In the genomic region with DNA sequence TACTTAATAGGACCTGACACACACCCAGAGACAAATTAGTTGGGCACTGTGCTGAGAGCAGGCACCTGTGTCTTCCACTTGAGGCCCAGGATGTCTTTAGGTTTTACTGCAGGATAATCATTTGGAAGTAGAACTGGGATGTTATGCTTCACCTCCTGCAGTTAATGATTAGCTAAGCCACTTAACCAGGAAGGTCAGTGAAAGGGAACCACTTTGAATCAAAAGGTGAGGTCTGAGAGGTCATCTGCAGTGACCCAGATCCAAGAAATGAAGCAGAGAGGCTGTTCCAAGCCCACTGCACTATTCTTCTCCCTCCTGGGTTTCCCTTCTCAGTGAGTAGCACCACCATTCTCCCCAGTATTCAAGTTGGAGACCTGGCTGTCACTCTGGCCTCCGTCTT, we compare ENCODE assay signal across 21 cellular contexts.
DNase-seq lines count a peak whose midpoint lies in the region; ATAC-seq, FAIRE-seq and TF ChIP-seq lines count a peak whose summit lies in the region.
"Had no signal": no experiment of that assay in that cellular context is flagged by ENCODE, and none has a peak within 500 bp of the region (broad histone marks: within the 10 kb centered on the region; RNA-seq: fewer than 3 reads in every experiment).

No MANE protein-coding gene starts in this region.

- TF ChIP-seq CTCF in H1 (IDR thresholded peaks at IDR 0.05; ENCODE audit: control extremely low read depth in 1 of 3, insufficient read depth in 1 of 3, low read depth in 1 of 3, low read length in 3 of 3) = no peak
- no peak for TF ChIP-seq CTCF in parathyroid adenoma (IDR thresholded peaks at IDR 0.05)

- DNase-seq in DMS53 treated with DMSO at 0.1 percent for 48 hours (lab: John Stamatoyannopoulos, UW; ENCODE audit: unreplicated experiment) (peak; percentile 93), H1 (ENCODE audit: low read depth in 1 of 2, low spot score in 2 of 2) (no peak), left lobe of liver (ENCODE audit: low spot score) (no peak), NCI-H69 (lab: John Stamatoyannopoulos, UW) (no peak), DMS79 (lab: John Stamatoyannopoulos, UW) (no peak), SW480 (ENCODE audit: low spot score) (no peak), NCI-H2107 treated with DMSO at 0.1 percent for 48 hours (lab: John Stamatoyannopoulos, UW; ENCODE audit: unreplicated experiment) (no peak)
- DNase-seq: AML-193; CD4-positive, CD25-positive, alpha-beta regulatory T cell; GDM1; NCI-H1105 treated with DMSO at 0.1 percent for 48 hours; NCI-H1930; NCI-H2171; NCI-H446; NK-92 treated with Interleukin-12 subunit alpha and Interleukin-12 subunit beta, amount 100 ng/mL, for 24 hours; RPMI8226; SJCRH30 had no signal

- no peaks in the 10 kb centered on the region for H4K20me1 ChIP-seq in H1 (replicated peaks in 1 of 2; ENCODE audit: control insufficient read depth in 1 of 2, insufficient read depth in 2 of 2, low read length in 2 of 2)

- no peaks in the 10 kb centered on the region for H3K79me1 ChIP-seq in H1 (ENCODE audit: low read depth, low read length)

- H2AFZ ChIP-seq in H1 (ENCODE audit: low read length) (no peak overlapping the region), parathyroid adenoma (peak overlapping the region; percentile 20)

- H3K9ac ChIP-seq in H1 (replicated peaks in 1 of 4; ENCODE audit: extremely low read depth in 1 of 4, low read depth in 3 of 4, low read length in 3 of 4) (no peak overlapping the region), parathyroid adenoma (no peak overlapping the region)

- peak overlapping the region; percentile 7 for H3K4ac ChIP-seq in H1 (replicated peaks; ENCODE audit: insufficient read length, low read depth, low read length)

- FAIRE-seq in H1 (lab: Jason Lieb, UNC) = no peak
- FAIRE-seq: GM12878, GM18507, H54 had no signal

- no peak overlapping the region for H4K5ac ChIP-seq in H1 (ENCODE audit: insufficient read length, low read depth, low read length)

- POLR2A ChIA-PET in H1 (lab: Charles Lee; ENCODE audit: partially characterized antibody) = no interaction called here

- no peaks in the 10 kb centered on the region for H3K4me1 ChIP-seq in H1 (replicated peaks in 1 of 4; ENCODE audit: control insufficient read depth in 3 of 4, insufficient read depth in 4 of 4, low read length in 3 of 4)
- H3K4me1 ChIP-seq in parathyroid adenoma = peaks cover 4% of the 10 kb centered on the region
- H3K4me1 ChIP-seq: SJCRH30 had no signal

- no peak overlapping the region for H2BK5ac ChIP-seq in H1 (ENCODE audit: low read depth, low read length)

- H2BK120ac ChIP-seq in H1 (replicated peaks; ENCODE audit: low read depth, low read length) = no peak overlapping the region

- no peak overlapping the region for H4K8ac ChIP-seq in H1 (ENCODE audit: extremely low read depth, insufficient read depth, low read length)

- H3K27ac ChIP-seq in H1 (ENCODE audit: low read depth, low read length) (no peak overlapping the region), parathyroid adenoma (no peak overlapping the region)
- H3K27ac ChIP-seq: SJCRH30 had no signal

- H3K36me3 ChIP-seq in H1 (ENCODE audit: control insufficient read depth in 2 of 4, insufficient read depth in 4 of 4, low read length in 3 of 4) (no peaks in the 10 kb centered on the region), parathyroid adenoma (ENCODE audit: control insufficient read depth, insufficient read depth, low read length) (no peaks in the 10 kb centered on the region)
- H3K36me3 ChIP-seq: SJCRH30 had no signal

- H4K91ac ChIP-seq in H1 (replicated peaks; ENCODE audit: insufficient read length, low read length) = no peak overlapping the region

- no peak overlapping the region for H3K18ac ChIP-seq in H1 (ENCODE audit: extremely low read depth, low read length)

- TF ChIP-seq POLR2A in H1 (IDR thresholded peaks at IDR 0.05; ENCODE audit: control extremely low read depth in 1 of 2, low read depth in 2 of 2, low read length in 2 of 2) = no peak

- no peak overlapping the region for H2BK12ac ChIP-seq in H1 (ENCODE audit: low read depth, low read length)

- H3K23me2 ChIP-seq in H1 (ENCODE audit: low read depth, low read length) = no peaks in the 10 kb centered on the region

- TF ChIP-seq EP300 in H1 (IDR thresholded peaks at IDR 0.05; ENCODE audit: borderline replicate concordance in 1 of 2, low read depth in 2 of 2, low read length in 2 of 2) = no peak

- no peak for TF ChIP-seq RAD21 in H1 (IDR thresholded peaks at IDR 0.05 in 1 of 2, conservative IDR thresholded peaks at IDR 0.05 in 1 of 2; ENCODE audit: low read depth in 2 of 2, low read length in 2 of 2)

- no peaks in the 10 kb centered on the region for H3K9me3 ChIP-seq in H1 (ENCODE audit: insufficient read depth in 2 of 2, low read depth in 1 of 2, low read length in 1 of 2)
- H3K9me3 ChIP-seq in parathyroid adenoma (ENCODE audit: control insufficient read depth, low read length) = no peaks in the 10 kb centered on the region
- H3K9me3 ChIP-seq: SJCRH30 had no signal

- WGBS in H1 (ENCODE audit: extremely low coverage in 1 of 2, insufficient coverage in 1 of 2, insufficient read length in 1 of 2, insufficient replicate concordance in 2 of 2, low coverage in 1 of 2, low lambda C conversion rate in 2 of 2, missing lambda C conversion rate in 1 of 2), 2 experiments = 92% methylated on average over 1 of the region's 1 CpG; no CpG with 5 or more reads in 1 of the 2 experiments

- H2BK20ac ChIP-seq in H1 (ENCODE audit: low read length) = no peak overlapping the region

- H2AK5ac ChIP-seq in H1 (ENCODE audit: low read depth, low read length) = no peak overlapping the region

- H3K14ac ChIP-seq in H1 (ENCODE audit: insufficient read length) = no peak overlapping the region

- no peak overlapping the region for H3K23ac ChIP-seq in H1 (ENCODE audit: insufficient read length)

- H3K79me2 ChIP-seq in H1 (ENCODE audit: control insufficient read depth in 1 of 2, insufficient read depth in 2 of 2, low read length in 2 of 2) = no peaks in the 10 kb centered on the region
- H3K79me2 ChIP-seq in parathyroid adenoma = no peaks in the 10 kb centered on the region

- no peak overlapping the region for H2BK15ac ChIP-seq in H1 (ENCODE audit: low read length)

- H3K27me3 ChIP-seq in H1 (replicated peaks in 1 of 4; ENCODE audit: control insufficient read depth in 3 of 4, extremely low read depth in 1 of 4, insufficient read depth in 3 of 4, low read length in 3 of 4) (no peaks in the 10 kb centered on the region), parathyroid adenoma (ENCODE audit: control insufficient read depth, insufficient read depth, low read length) (no peaks in the 10 kb centered on the region)
- H3K27me3 ChIP-seq: SJCRH30 had no signal

- ATAC-seq in left lobe of liver = peak; percentile 79
- ATAC-seq: GM12878 had no signal

- CTCF ChIA-PET in H1 (lab: Charles Lee; ENCODE audit: partially characterized antibody) = interaction anchor here (0.7 to 1.5 kb wide), 2 partner anchors 16 to 115 kb away, joined by 3 read pairs; no protein-coding TSS in a partner anchor

- no peak overlapping the region for H3K56ac ChIP-seq in H1 (replicated peaks; ENCODE audit: insufficient read length, low read depth, low read length)

- no peak overlapping the region for H3K4me3 ChIP-seq in H1 (ENCODE audit: extremely low read depth in 1 of 4, insufficient read depth in 2 of 4, low read depth in 3 of 4, low read length in 4 of 4)
- no peak overlapping the region for H3K4me3 ChIP-seq in parathyroid adenoma (ENCODE audit: low read depth, low read length)
- H3K4me3 ChIP-seq: GM12878, SJCRH30 had no signal

- no peak overlapping the region for H3K4me2 ChIP-seq in H1 (ENCODE audit: insufficient read depth in 1 of 2, low read depth in 2 of 2, low read length in 2 of 2)
- no peak overlapping the region for H3K4me2 ChIP-seq in parathyroid adenoma (ENCODE audit: low read length)

TF ChIP-seq in H1, 55 proteins besides CTCF, POLR2A, EP300 and RAD21:
- TF ChIP-seq SAP30 (IDR thresholded peaks at IDR 0.05; ENCODE audit: insufficient read depth, insufficient replicate concordance, low read length) (no peak), CHD1 (IDR thresholded peaks at IDR 0.05; ENCODE audit: low read depth, low read length) (no peak), YY1 (IDR thresholded peaks at IDR 0.05; ENCODE audit: low read depth, low read length) (no peak), BRCA1 (IDR thresholded peaks at IDR 0.05; ENCODE audit: low read depth, low read length) (no peak), CEBPB (IDR thresholded peaks at IDR 0.05; ENCODE audit: low read depth, low read length) (no peak), GABPA (IDR thresholded peaks at IDR 0.05; ENCODE audit: borderline replicate concordance, insufficient read depth, low read length) (no peak), EZH2 (IDR thresholded peaks at IDR 0.05; ENCODE audit: low read depth, low read length, severe bottlenecking) (no peak), ASH2L (IDR thresholded peaks at IDR 0.05; ENCODE audit: low read length) (no peak)
- TF ChIP-seq, protein P1, sequence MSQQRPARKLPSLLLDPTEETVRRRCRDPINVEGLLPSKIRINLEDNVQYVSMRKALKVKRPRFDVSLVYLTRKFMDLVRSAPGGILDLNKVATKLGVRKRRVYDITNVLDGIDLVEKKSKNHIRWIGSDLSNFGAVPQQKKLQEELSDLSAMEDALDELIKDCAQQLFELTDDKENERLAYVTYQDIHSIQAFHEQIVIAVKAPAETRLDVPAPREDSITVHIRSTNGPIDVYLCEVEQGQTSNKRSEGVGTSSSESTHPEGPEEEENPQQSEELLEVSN (IDR thresholded peaks at IDR 0.05) = no peak
